8 cellular contexts compared by ENCODE assay signal in genomic region chr14:64502476-64503183, GRCh38. TPM values are rescaled to one million over a fixed set of nuclear protein-coding genes. Genes with fewer than 3 reads are reported as not detected.
DNase-seq lines count a peak whose midpoint lies in the region; ATAC-seq and TF ChIP-seq lines count a peak whose summit lies in the region.

No MANE protein-coding gene starts in this region.

- H3K27me3 ChIP-seq in RWPE2 (ENCODE audit: insufficient read depth, poor library complexity, severe bottlenecking) (no peaks in the 10 kb centered on the region), body of pancreas (no peaks in the 10 kb centered on the region), stomach smooth muscle (ENCODE audit: control insufficient read depth in 1 of 2, insufficient read depth in 2 of 2, low read length in 2 of 2) (no peaks in the 10 kb centered on the region)

- peak; percentile 41 for DNase-seq in NCI-H2107 treated with DMSO at 0.1 percent for 48 hours (lab: John Stamatoyannopoulos, UW; ENCODE audit: unreplicated experiment)
- DNase-seq in NCI-H2107 (lab: John Stamatoyannopoulos, UW), result no peak
- DNase-seq in RWPE2 (ENCODE audit: low spot score), result no peak
- DNase-seq in body of pancreas, result peak; percentile 35 to 51 (median 38)
- DNase-seq in left colon, result peak; percentile 37 to 46

- H3K36me3 ChIP-seq in RWPE2 (ENCODE audit: low read depth) (peaks cover 20% of the 10 kb centered on the region), body of pancreas (replicated peaks in 1 of 2; ENCODE audit: insufficient read depth in 1 of 2, low read depth in 2 of 2) (no peaks in the 10 kb centered on the region), stomach smooth muscle (ENCODE audit: control insufficient read depth in 2 of 2, insufficient read depth in 2 of 2, low read length in 2 of 2) (no peaks in the 10 kb centered on the region)

- ATAC-seq in RWPE2 (ENCODE audit: low read depth) (no peak), body of pancreas (no peak), left colon (no peak), HG03457 (IDR thresholded peaks at IDR 0.05; ENCODE audit: unreplicated experiment) (no peak), HG03095 (IDR thresholded peaks at IDR 0.05; ENCODE audit: unreplicated experiment) (no peak)

- 16 to 17% methylated on average over 15 of the region's 15 CpGs for WGBS in body of pancreas, 2 donors

- TF ChIP-seq POLR2A in body of pancreas (IDR thresholded peaks at IDR 0.05), result no peak

- H3K9me3 ChIP-seq in RWPE2 (ENCODE audit: severe bottlenecking) (no peaks in the 10 kb centered on the region), body of pancreas (no peaks in the 10 kb centered on the region), stomach smooth muscle (ENCODE audit: control insufficient read depth in 2 of 2, low read length in 2 of 2) (no peaks in the 10 kb centered on the region)

- H3K27ac ChIP-seq in RWPE2 (ENCODE audit: poor library complexity, severe bottlenecking) (peak overlapping the region; percentile 97), body of pancreas (peak overlapping the region; percentile 99 to 100 (median 100)), stomach smooth muscle (ENCODE audit: low read length) (peak overlapping the region; percentile 99)

- peaks cover 38% of the 10 kb centered on the region for H3K4me1 ChIP-seq in RWPE2 (ENCODE audit: insufficient read depth, poor library complexity, severe bottlenecking)
- peaks cover 50% of the 10 kb centered on the region for H3K4me1 ChIP-seq in body of pancreas
- H3K4me1 ChIP-seq in stomach smooth muscle (ENCODE audit: control insufficient read depth, insufficient read depth, low read length), result peaks cover 21% of the 10 kb centered on the region

- peak overlapping the region; percentile 93 to 96 for H3K9ac ChIP-seq in stomach smooth muscle (ENCODE audit: low read length in 2 of 2)

- H3K4me3 ChIP-seq in RWPE2 (ENCODE audit: severe bottlenecking) (peak overlapping the region; percentile 81), body of pancreas (peak overlapping the region; percentile 36 to 59), stomach smooth muscle (ENCODE audit: low read length in 2 of 2) (peak overlapping the region; percentile 66 to 93)

- intact Hi-C loops in body of pancreas (cut with DNase I) (no loop called here), left colon (cut with DNase I, micrococcal nuclease) (no loop called here)

- TF ChIP-seq CTCF in RWPE2 (IDR thresholded peaks at IDR 0.05; ENCODE audit: poor library complexity, severe bottlenecking) (no peak), body of pancreas (IDR thresholded peaks at IDR 0.05) (no peak)

RNA-seq across cellular contexts. Expression of gene ZBTB25, which starts 1.0 kb away (rescaled TPM):
- total RNA-seq in body of pancreas (10 to 100 TPM in 1 of 2 donors, 1 to 10 TPM in 1; 7.9 to 10.6 TPM), left colon (1 to 10 TPM; 5.9 to 6.5 TPM)

RNA-seq across cellular contexts. Expression of gene ZBTB1, which starts 1.9 kb away (rescaled TPM):
- 10 to 100 TPM; 28.5 to 43.8 TPM for total RNA-seq in body of pancreas
- total RNA-seq in left colon, result 10 to 100 TPM; 29.5 to 32.1 TPM

RNA-seq across cellular contexts. Expression of gene AKAP5, which starts 37.3 kb away (rescaled TPM):
- total RNA-seq in body of pancreas (under 1 TPM in 1 of 2 donors, not detected in 1; under 0.01 TPM), left colon (10 to 100 TPM; 11.9 to 14.2 TPM)

RNA-seq across cellular contexts. Expression of gene HSPA2, which starts 37.9 kb away (rescaled TPM):
- total RNA-seq in body of pancreas, result 10 to 100 TPM in 1 of 2 donors, 1 to 10 TPM in 1; 4.0 to 19.7 TPM
- total RNA-seq in left colon, result 10 to 100 TPM; 52.7 to 61.7 TPM

RNA-seq across cellular contexts. Expression of gene PPP1R36, which starts 47.1 kb away (rescaled TPM):
- total RNA-seq in body of pancreas (1 to 10 TPM; 4.4 to 5.6 TPM), left colon (10 to 100 TPM in 1 of 2 donors, 1 to 10 TPM in 1; 7.1 to 10.7 TPM)

Comparison
In these comparisons a context has a peak if more than half of its experiments do, and no peak if none do; other contexts are left out.
1. DNase-seq: peak in NCI-H2107 treated with DMSO at 0.1 percent for 48 hours (single experiment), body of pancreas (4 of 4) and left colon (2 of 2); none in NCI-H2107 (single experiment) and RWPE2 (single experiment).
2. RNA of gene AKAP5, which starts 37.3 kb away (total RNA-seq): 11.9 to 14.2 TPM in left colon; under 0.01 TPM in body of pancreas; every median in the first group is over 10 times any median in the second.
3. Peak in every context shown above with its lines, with median percentiles within 50 percentile points of each other: H3K27ac ChIP-seq and H3K4me3 ChIP-seq.